Comparison of ENCODE assay signal across 8 cellular contexts in the genomic region with DNA sequence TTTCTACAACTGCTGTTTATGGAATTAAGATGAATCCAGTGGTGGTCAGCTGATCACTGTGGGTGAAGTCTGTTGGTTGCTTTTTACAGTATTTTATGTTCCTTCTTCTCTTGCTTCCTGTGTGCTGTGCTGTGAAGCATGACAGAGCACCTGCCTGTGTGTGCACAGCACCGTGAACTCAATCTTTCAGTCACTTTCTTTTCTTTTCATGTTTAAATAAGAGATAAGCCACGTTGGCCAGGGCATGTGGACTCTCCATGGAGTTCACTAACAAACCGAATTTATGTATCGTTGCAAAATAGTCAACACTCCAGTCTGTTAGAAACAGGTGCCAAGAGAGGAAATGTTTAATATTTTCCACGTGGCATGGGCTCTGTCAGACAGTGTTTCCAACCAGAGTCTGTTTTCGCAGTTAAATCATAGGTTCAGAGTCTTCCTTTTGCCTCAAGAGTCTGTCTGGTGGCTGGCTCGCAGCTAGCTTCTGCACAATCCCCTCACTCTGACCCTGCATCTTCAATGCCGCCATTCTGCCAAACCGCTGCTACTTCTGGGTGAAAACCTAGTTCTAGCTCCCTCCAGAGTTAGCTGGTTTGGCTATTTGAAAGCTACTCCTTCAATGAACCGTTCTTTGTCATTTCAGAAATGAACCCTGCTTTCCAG.
DNase-seq lines count a peak whose midpoint lies in the region; ATAC-seq, FAIRE-seq and TF ChIP-seq lines count a peak whose summit lies in the region.

No MANE protein-coding gene starts in this region.

- no peaks in the 10 kb centered on the region for H3K4me1 ChIP-seq in upper lobe of right lung

- H3K36me3 ChIP-seq in upper lobe of right lung = no peaks in the 10 kb centered on the region

- no peak overlapping the region for H3K27ac ChIP-seq in upper lobe of right lung

- ATAC-seq in GM19455 (IDR thresholded peaks at IDR 0.05; ENCODE audit: unreplicated experiment) = peak; percentile 95
- peak; percentile 99 for ATAC-seq in HG03439 (IDR thresholded peaks at IDR 0.05; ENCODE audit: unreplicated experiment)
- ATAC-seq in upper lobe of right lung = peak; percentile 84
- no peak for ATAC-seq in Right ventricle myocardium inferior

- DNase-seq in COLO668 (lab: John Stamatoyannopoulos, UW; ENCODE audit: unreplicated experiment) (peak; percentile 75), RCC 7860 (ENCODE audit: low spot score) (peak; percentile 33), upper lobe of right lung (no peak), Right ventricle myocardium inferior (ENCODE audit: missing footprints) (no peak), 8988T (no peak)
- no peak for DNase-seq in stimulated activated CD8-positive, alpha-beta memory T cell treated with anti-CD3 and anti-CD28 coated beads, Interleukin-4, amount 100 ng/mL, for 48 hours

- intact Hi-C loops in upper lobe of right lung (cut with DNase I) = no loop called here
- intact Hi-C loops in Right ventricle myocardium inferior (cut with DNase I) = no loop called here

- H3K4me3 ChIP-seq in upper lobe of right lung = no peak overlapping the region

- H3K9me3 ChIP-seq in upper lobe of right lung = no peaks in the 10 kb centered on the region

- no peaks in the 10 kb centered on the region for H3K27me3 ChIP-seq in upper lobe of right lung

- no peak for TF ChIP-seq CTCF in upper lobe of right lung (IDR thresholded peaks at IDR 0.05)

- peak; percentile 88 for FAIRE-seq in RCC 7860 (lab: Jason Lieb, UNC)

Comparison
In these comparisons a context has a peak if more than half of its experiments do, and no peak if none do; other contexts are left out.
1. DNase-seq: peak in COLO668 (single experiment) and RCC 7860 (single experiment); none in upper lobe of right lung (single experiment), Right ventricle myocardium inferior (single experiment), stimulated activated CD8-positive, alpha-beta memory T cell treated with anti-CD3 and anti-CD28 coated beads, Interleukin-4, amount 100 ng/mL, for 48 hours (single experiment) and 8988T (single experiment).